8 cellular contexts compared by ENCODE assay signal in genomic region chr18:57780318-57781127, GRCh38. TPM values are rescaled to one million over a fixed set of nuclear protein-coding genes. Genes with fewer than 3 reads are reported as not detected.
DNase-seq lines count a peak whose midpoint lies in the region; ATAC-seq and TF ChIP-seq lines count a peak whose summit lies in the region.

No MANE protein-coding gene starts in this region.

- H3K4me1 Mint-ChIP-seq in activated T-helper 1 cell treated with anti-CD3 and anti-CD28 coated beads, Interleukin-12 subunit alpha, Interleukin-12 subunit beta, Interleukin-2, Interleukin-4 antibody, amounts not matched to agents 30 ng/mL and 10 ng/mL and 1 ng/mL, durations not matched to agents 14 hours and 24 hours and 36 hours (ENCODE audit: low read depth) = peaks cover 11% of the 10 kb centered on the region

- H3K9me3 Mint-ChIP-seq in activated T-helper 1 cell treated with anti-CD3 and anti-CD28 coated beads, Interleukin-12 subunit alpha, Interleukin-12 subunit beta, Interleukin-2, Interleukin-4 antibody, amounts not matched to agents 30 ng/mL and 10 ng/mL and 1 ng/mL, durations not matched to agents 14 hours and 24 hours and 36 hours = no peaks in the 10 kb centered on the region

- intact Hi-C loops in upper lobe of right lung (cut with DNase I) = no loop called here
- intact Hi-C loops in activated T-helper 1 cell treated with anti-CD3 and anti-CD28 coated beads, Interleukin-12 subunit alpha, Interleukin-12 subunit beta, Interleukin-2, Interleukin-4 antibody, amounts not matched to agents 30 ng/mL and 10 ng/mL and 1 ng/mL, durations not matched to agents 14 hours and 24 hours and 36 hours (cut with micrococcal nuclease) = no loop called here

- H3K27me3 Mint-ChIP-seq in activated T-helper 1 cell treated with anti-CD3 and anti-CD28 coated beads, Interleukin-12 subunit alpha, Interleukin-12 subunit beta, Interleukin-2, Interleukin-4 antibody, amounts not matched to agents 30 ng/mL and 10 ng/mL and 1 ng/mL, durations not matched to agents 14 hours and 24 hours and 36 hours (ENCODE audit: insufficient read depth) = peaks cover 1% of the 10 kb centered on the region

- H3K27ac ChIP-seq in upper lobe of right lung = peak overlapping the region; percentile 45

- no peaks in the 10 kb centered on the region for H3K9me3 ChIP-seq in upper lobe of right lung

- no peak overlapping the region for H3K27ac Mint-ChIP-seq in activated T-helper 1 cell treated with anti-CD3 and anti-CD28 coated beads, Interleukin-12 subunit alpha, Interleukin-12 subunit beta, Interleukin-2, Interleukin-4 antibody, amounts not matched to agents 30 ng/mL and 10 ng/mL and 1 ng/mL, durations not matched to agents 14 hours and 24 hours and 36 hours

- no peak for TF ChIP-seq CTCF in upper lobe of right lung (IDR thresholded peaks at IDR 0.05)

- in situ Hi-C loops in ACHN (cut with HindIII; ENCODE audit: low pct_ligation_motif_present, low pct_unique_long_range_greater_than_20kb, low sequenced_read_pairs) = no loop called here

- no peak overlapping the region for H3K4me3 Mint-ChIP-seq in activated T-helper 1 cell treated with anti-CD3 and anti-CD28 coated beads, Interleukin-12 subunit alpha, Interleukin-12 subunit beta, Interleukin-2, Interleukin-4 antibody, amounts not matched to agents 30 ng/mL and 10 ng/mL and 1 ng/mL, durations not matched to agents 14 hours and 24 hours and 36 hours

- DNase-seq in hepatic stellate cell (ENCODE audit: low spot score) = peak; percentile 57
- no peak for DNase-seq in upper lobe of right lung
- no peak for DNase-seq in activated T-helper 1 cell treated with anti-CD3 and anti-CD28 coated beads, Interleukin-12 subunit alpha, Interleukin-12 subunit beta, Interleukin-2, Interleukin-4 antibody, amounts not matched to agents 30 ng/mL and 10 ng/mL and 1 ng/mL, durations not matched to agents 14 hours and 24 hours and 36 hours (ENCODE audit: low spot score)
- DNase-seq in ACHN = no peak
- no peak for DNase-seq in KG1 (lab: John Stamatoyannopoulos, UW)

- H3K27me3 ChIP-seq in upper lobe of right lung = no peaks in the 10 kb centered on the region

- no peak overlapping the region for H3K4me3 ChIP-seq in upper lobe of right lung

- peak; percentile 68 for ATAC-seq in GM18870 (IDR thresholded peaks at IDR 0.05; ENCODE audit: unreplicated experiment)
- ATAC-seq in HG03095 (IDR thresholded peaks at IDR 0.05; ENCODE audit: unreplicated experiment) = peak; percentile 58
- ATAC-seq in SK-N-SH treated with all-trans-retinoic acid at 6 μM for 48 hours = peak; percentile 75
- peak; percentile 60 for ATAC-seq in upper lobe of right lung

- no peaks in the 10 kb centered on the region for H3K36me3 ChIP-seq in upper lobe of right lung

- H3K36me3 Mint-ChIP-seq in activated T-helper 1 cell treated with anti-CD3 and anti-CD28 coated beads, Interleukin-12 subunit alpha, Interleukin-12 subunit beta, Interleukin-2, Interleukin-4 antibody, amounts not matched to agents 30 ng/mL and 10 ng/mL and 1 ng/mL, durations not matched to agents 14 hours and 24 hours and 36 hours (ENCODE audit: low read depth) = no peaks in the 10 kb centered on the region

- H3K4me1 ChIP-seq in upper lobe of right lung = peaks cover 27% of the 10 kb centered on the region

TF ChIP-seq in SK-N-SH treated with all-trans-retinoic acid at 6 μM for 48 hours, 23 proteins besides CTCF, POLR2A, EP300 and RAD21 (continues in another document):
- TF ChIP-seq PATZ1 (CRISPR knock-in tag; IDR thresholded peaks at IDR 0.05; ENCODE audit: borderline replicate concordance) = no peak
- no peak for TF ChIP-seq CSRNP3 (CRISPR knock-in tag; IDR thresholded peaks at IDR 0.05)
- no peak for TF ChIP-seq BACH2 (CRISPR knock-in tag; IDR thresholded peaks at IDR 0.05; ENCODE audit: borderline replicate concordance)
- no peak for TF ChIP-seq ZC3H10 (CRISPR knock-in tag; IDR thresholded peaks at IDR 0.05)
- TF ChIP-seq ZFP30 (CRISPR knock-in tag; IDR thresholded peaks at IDR 0.05) = no peak
- TF ChIP-seq ZNF8 (CRISPR knock-in tag; IDR thresholded peaks at IDR 0.05) = no peak
- TF ChIP-seq ZNF565 (CRISPR knock-in tag; conservative IDR thresholded peaks at IDR 0.05; ENCODE audit: low read depth) = no peak
- no peak for TF ChIP-seq ESRRG (CRISPR knock-in tag; IDR thresholded peaks at IDR 0.05)
- TF ChIP-seq ZNF70 (CRISPR knock-in tag; IDR thresholded peaks at IDR 0.05) = no peak
- no peak for TF ChIP-seq CREB5 (CRISPR knock-in tag; IDR thresholded peaks at IDR 0.05; ENCODE audit: low read depth)
- TF ChIP-seq, protein P1, sequence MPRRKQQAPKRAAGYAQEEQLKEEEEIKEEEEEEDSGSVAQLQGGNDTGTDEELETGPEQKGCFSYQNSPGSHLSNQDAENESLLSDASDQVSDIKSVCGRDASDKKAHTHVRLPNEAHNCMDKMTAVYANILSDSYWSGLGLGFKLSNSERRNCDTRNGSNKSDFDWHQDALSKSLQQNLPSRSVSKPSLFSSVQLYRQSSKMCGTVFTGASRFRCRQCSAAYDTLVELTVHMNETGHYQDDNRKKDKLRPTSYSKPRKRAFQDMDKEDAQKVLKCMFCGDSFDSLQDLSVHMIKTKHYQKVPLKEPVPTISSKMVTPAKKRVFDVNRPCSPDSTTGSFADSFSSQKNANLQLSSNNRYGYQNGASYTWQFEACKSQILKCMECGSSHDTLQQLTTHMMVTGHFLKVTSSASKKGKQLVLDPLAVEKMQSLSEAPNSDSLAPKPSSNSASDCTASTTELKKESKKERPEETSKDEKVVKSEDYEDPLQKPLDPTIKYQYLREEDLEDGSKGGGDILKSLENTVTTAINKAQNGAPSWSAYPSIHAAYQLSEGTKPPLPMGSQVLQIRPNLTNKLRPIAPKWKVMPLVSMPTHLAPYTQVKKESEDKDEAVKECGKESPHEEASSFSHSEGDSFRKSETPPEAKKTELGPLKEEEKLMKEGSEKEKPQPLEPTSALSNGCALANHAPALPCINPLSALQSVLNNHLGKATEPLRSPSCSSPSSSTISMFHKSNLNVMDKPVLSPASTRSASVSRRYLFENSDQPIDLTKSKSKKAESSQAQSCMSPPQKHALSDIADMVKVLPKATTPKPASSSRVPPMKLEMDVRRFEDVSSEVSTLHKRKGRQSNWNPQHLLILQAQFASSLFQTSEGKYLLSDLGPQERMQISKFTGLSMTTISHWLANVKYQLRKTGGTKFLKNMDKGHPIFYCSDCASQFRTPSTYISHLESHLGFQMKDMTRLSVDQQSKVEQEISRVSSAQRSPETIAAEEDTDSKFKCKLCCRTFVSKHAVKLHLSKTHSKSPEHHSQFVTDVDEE (CRISPR knock-in tag; IDR thresholded peaks at IDR 0.05) = no peak
- TF ChIP-seq ISL1 (CRISPR knock-in tag; IDR thresholded peaks at IDR 0.05) = no peak

RNA-seq across cellular contexts. Expression of gene ATP8B1, which starts 22.6 kb away (rescaled TPM):
- 30.7 TPM for total RNA-seq in upper lobe of right lung
- 0.05 and 0.16 TPM in 2 replicates for total RNA-seq in activated T-helper 1 cell treated with anti-CD3 and anti-CD28 coated beads, Interleukin-12 subunit alpha, Interleukin-12 subunit beta, Interleukin-2, Interleukin-4 antibody, amounts not matched to agents 30 ng/mL and 10 ng/mL and 1 ng/mL, durations not matched to agents 14 hours and 24 hours and 36 hours

Comparison
In these comparisons a context has a peak if more than half of its experiments do, and no peak if none do; other contexts are left out.
1. RNA of gene ATP8B1, which starts 22.6 kb away (total RNA-seq): 30.7 TPM in upper lobe of right lung (single experiment); 0.05 to 0.16 TPM in activated T-helper 1 cell treated with anti-CD3 and anti-CD28 coated beads, Interleukin-12 subunit alpha, Interleukin-12 subunit beta, Interleukin-2, Interleukin-4 antibody, amounts not matched to agents 30 ng/mL and 10 ng/mL and 1 ng/mL, durations not matched to agents 14 hours and 24 hours and 36 hours; every median in the first group is over 10 times any median in the second.
2. Peak in every context shown above with its lines, with median percentiles within 50 percentile points of each other: ATAC-seq.